Comparison of ENCODE assay signal across 17 cellular contexts in genomic region chr6:129046526-129046925, GRCh38.
DNase-seq lines count a peak whose midpoint lies in the region; ATAC-seq and TF ChIP-seq lines count a peak whose summit lies in the region.
"Had no signal": no experiment of that assay in that cellular context is flagged by ENCODE, and none has a peak within 500 bp of the region (broad histone marks: within the 10 kb centered on the region; RNA-seq: fewer than 3 reads in every experiment).

No MANE protein-coding gene starts in this region.

- CTCF ChIA-PET in MCF 10A (lab: Yijun Ruan, JAX) (interaction anchor here (0.6 kb wide), 1 partner anchor 277 kb away, joined by 3 read pairs; no protein-coding TSS in a partner anchor), mammary epithelial cell (lab: Charles Lee; ENCODE audit: low non-redundant PET) (no interaction called here)

- no peak for TF ChIP-seq CTCF in MCF 10A (IDR thresholded peaks at IDR 0.05; ENCODE audit: unreplicated experiment)
- no peak for TF ChIP-seq CTCF in mammary epithelial cell (conservative IDR thresholded peaks at IDR 0.05 in 1 of 2, IDR thresholded peaks at IDR 0.05 in 1 of 2; ENCODE audit: extremely low read depth in 1 of 2, insufficient read depth in 1 of 2, low read depth in 1 of 2, low read length in 2 of 2)

- no peaks in the 10 kb centered on the region for H4K20me1 ChIP-seq in mammary epithelial cell (ENCODE audit: insufficient read depth, low read length)

- H3K27ac Mint-ChIP-seq in MCF 10A (ENCODE audit: low read depth, unreplicated experiment), result no peak overlapping the region
- H3K27ac Mint-ChIP-seq: CD4-positive, CD25-positive, alpha-beta regulatory T cell; CD8-positive, alpha-beta memory T cell had no signal

- H3K4me1 Mint-ChIP-seq in MCF 10A (ENCODE audit: insufficient read depth, unreplicated experiment), result no peaks in the 10 kb centered on the region
- H3K4me1 Mint-ChIP-seq: CD4-positive, CD25-positive, alpha-beta regulatory T cell; CD8-positive, alpha-beta memory T cell had no signal

- H3K9me3 ChIP-seq in mammary epithelial cell (replicated peaks; ENCODE audit: insufficient read depth, low read length), result no peaks in the 10 kb centered on the region
- H3K9me3 ChIP-seq: BE2C had no signal

- WGBS in mammary epithelial cell (ENCODE audit: low coverage, missing lambda C conversion rate), result 60% methylated on average over 2 of the region's 2 CpGs

- no peak overlapping the region for H3K27ac ChIP-seq in mammary epithelial cell (ENCODE audit: insufficient read depth, low read depth, low read length)
- H3K27ac ChIP-seq: GM23248, HL-60 had no signal

- DNase-seq in MCF 10A (ENCODE audit: unreplicated experiment) (peak; percentile 9), mammary epithelial cell (no peak), amniotic epithelial cell (ENCODE audit: low read depth) (peak; percentile 15), iris pigment epithelial cell (ENCODE audit: low read depth) (peak; percentile 31), NCI-H2029 treated with DMSO at 0.1 percent for 48 hours (lab: John Stamatoyannopoulos, UW) (no peak)
- DNase-seq: ACHN; BE2C; C1 segment of cervical spinal cord; CD4-positive, CD25-positive, alpha-beta regulatory T cell; CD8-positive, alpha-beta memory T cell; COR-L47; DMS79 treated with DMSO at 0.1 percent for 48 hours; GM23248 had no signal

- peaks cover 47% of the 10 kb centered on the region for H3K27me3 Mint-ChIP-seq in MCF 10A (ENCODE audit: insufficient read depth, unreplicated experiment)
- H3K27me3 Mint-ChIP-seq: CD8-positive, alpha-beta memory T cell had no signal

- in situ Hi-C loops in mammary epithelial cell (cut with MboI; ENCODE audit: low sequenced_read_pairs in 2 of 2), result no loop called here

- H3K4me2 ChIP-seq in mammary epithelial cell (ENCODE audit: insufficient read depth, low read depth, low read length), result no peak overlapping the region

- ATAC-seq in GM21717 (IDR thresholded peaks at IDR 0.05; ENCODE audit: unreplicated experiment), result no peak
- ATAC-seq: GM12878 had no signal

- H3K36me3 Mint-ChIP-seq in MCF 10A (ENCODE audit: insufficient read depth, unreplicated experiment), result no peaks in the 10 kb centered on the region
- H3K36me3 Mint-ChIP-seq: CD4-positive, CD25-positive, alpha-beta regulatory T cell; CD8-positive, alpha-beta memory T cell had no signal

- intact Hi-C loops in MCF 10A (cut with micrococcal nuclease), result no loop called here
- intact Hi-C loops in mammary epithelial cell (cut with micrococcal nuclease), result no loop called here

- H2AFZ ChIP-seq in mammary epithelial cell (ENCODE audit: low read depth, low read length), result no peak overlapping the region
- H2AFZ ChIP-seq: GM23248 had no signal

- H3K9ac ChIP-seq in mammary epithelial cell (ENCODE audit: insufficient read depth, low read length), result no peak overlapping the region
- H3K9ac ChIP-seq: GM23248 had no signal

- no peak overlapping the region for H3K4me3 ChIP-seq in mammary epithelial cell (replicated peaks in 1 of 3; ENCODE audit: insufficient read depth in 1 of 3, low read depth in 2 of 3, low read length in 3 of 3)
- H3K4me3 ChIP-seq: GM12878, GM23248, HAP-1 had no signal

- dilution Hi-C loops in mammary epithelial cell (cut with HindIII; ENCODE audit: low sequenced_read_pairs), result no loop called here

- H3K27me3 ChIP-seq in mammary epithelial cell (ENCODE audit: insufficient read depth, low read length), result no peaks in the 10 kb centered on the region
- H3K27me3 ChIP-seq: BE2C had no signal

- POLR2A ChIA-PET in MCF 10A (lab: Yijun Ruan, JAX), result no interaction called here

- H3K4me3 Mint-ChIP-seq in MCF 10A (ENCODE audit: unreplicated experiment), result no peak overlapping the region
- H3K4me3 Mint-ChIP-seq: CD4-positive, CD25-positive, alpha-beta regulatory T cell; CD8-positive, alpha-beta memory T cell had no signal

- H3K36me3 ChIP-seq in mammary epithelial cell (ENCODE audit: insufficient read depth, low read length), result no peaks in the 10 kb centered on the region
- H3K36me3 ChIP-seq: BE2C, HAP-1 had no signal

- no peaks in the 10 kb centered on the region for H3K79me2 ChIP-seq in mammary epithelial cell (ENCODE audit: insufficient read depth, low read length)

- H3K4me1 ChIP-seq in mammary epithelial cell (ENCODE audit: insufficient read depth, low read length), result no peaks in the 10 kb centered on the region
- H3K4me1 ChIP-seq: BE2C, HAP-1 had no signal

- no peaks in the 10 kb centered on the region for H3K9me3 Mint-ChIP-seq in MCF 10A (ENCODE audit: unreplicated experiment)

- BruUV-seq in MCF 10A (replicated peaks; lab: Mats Ljungman, UMichigan) (no TSS peak), mammary epithelial cell (replicated peaks; lab: Mats Ljungman, UMichigan) (no TSS peak)

Comparison
In these comparisons a context has a peak if more than half of its experiments do, and no peak if none do; other contexts are left out.
1. DNase-seq: peak in MCF 10A (single experiment), amniotic epithelial cell (single experiment) and iris pigment epithelial cell (single experiment); none in mammary epithelial cell (single experiment) and NCI-H2029 treated with DMSO at 0.1 percent for 48 hours (single experiment).